In genomic region chr19:47135156-47135555, GRCh38 we compare ENCODE assay signal across 2 cellular contexts.
TF ChIP-seq lines count a peak whose summit lies in the region.

No MANE protein-coding gene starts in this region.

TF ChIP-seq in HCT116, 20 proteins besides CTCF, POLR2A, EP300 and RAD21:
- TF ChIP-seq TCF7L2 (IDR thresholded peaks at IDR 0.05; ENCODE audit: borderline replicate concordance, extremely low read depth, insufficient read depth, insufficient read length) (no peak), FOSL1 (IDR thresholded peaks at IDR 0.05; ENCODE audit: low read depth) (no peak), REST (IDR thresholded peaks at IDR 0.05; ENCODE audit: low read depth) (no peak), SP1 (IDR thresholded peaks at IDR 0.05; ENCODE audit: low read depth) (no peak), ELF1 (IDR thresholded peaks at IDR 0.05; ENCODE audit: borderline replicate concordance, low read depth) (no peak), JUND (IDR thresholded peaks at IDR 0.05) (no peak)
TF ChIP-seq in HCT116: peak in this region for 0.

TF ChIP-seq in GM12878, 131 proteins besides CTCF, POLR2A, EP300 and RAD21:
- TF ChIP-seq MAX (IDR thresholded peaks at IDR 0.05; ENCODE audit: low read depth, low read length), result no peak
- no peak for TF ChIP-seq ZZZ3 (IDR thresholded peaks at IDR 0.05; ENCODE audit: control insufficient read depth, insufficient read length, low read depth)
- no peak for TF ChIP-seq USF2 (IDR thresholded peaks at IDR 0.05; ENCODE audit: borderline replicate concordance, low read depth, low read length)
- TF ChIP-seq ZNF217 (IDR thresholded peaks at IDR 0.05), result no peak
- TF ChIP-seq SREBF1 (IDR thresholded peaks at IDR 0.05; ENCODE audit: low read length), result no peak
- TF ChIP-seq EGR1 (IDR thresholded peaks at IDR 0.05; ENCODE audit: borderline replicate concordance in 1 of 2, low read depth in 2 of 2, low read length in 2 of 2), result no peak
- no peak for TF ChIP-seq NKRF (conservative IDR thresholded peaks at IDR 0.05)
- no peak for TF ChIP-seq SREBF2 (IDR thresholded peaks at IDR 0.05; ENCODE audit: low read length)
- TF ChIP-seq MYB (IDR thresholded peaks at IDR 0.05; ENCODE audit: borderline replicate concordance, low read depth, low read length), result no peak
